In genomic region chr6:38266921-38267354, GRCh38 we compare ENCODE assay signal across 20 cellular contexts.
"Had no signal": no experiment of that assay in that cellular context is flagged by ENCODE, and none has a peak within 500 bp of the region (broad histone marks: within the 10 kb centered on the region; RNA-seq: fewer than 3 reads in every experiment).

No MANE protein-coding gene starts in this region.

- ATAC-seq: activated CD4-positive, CD25-positive, alpha-beta regulatory T cell treated with anti-CD3 and anti-CD28 coated beads, Interleukin-2, amount 50 U/mL, for 24 hours; activated T-cell treated with anti-CD3 and anti-CD28 coated beads, Interleukin-2, amount 50 U/mL, for 4 hours; gastroesophageal sphincter; heart right ventricle; natural killer cell treated with Interleukin-12 subunit alpha and Interleukin-12 subunit beta and Interleukin-15 and Interleukin-18, amount 100 ng/mL, for 72 hours; sciatic nerve; stimulated activated effector memory CD8-positive, alpha-beta T cell treated with anti-CD3 and anti-CD28 coated beads, Interleukin-12 subunit alpha, Interleukin-12 subunit beta, amount 100 ng/mL, for 72 hours had no signal

- H3K4me3 ChIP-seq: gastroesophageal sphincter, heart right ventricle, stomach, testis, upper lobe of left lung had no signal

- H3K27ac ChIP-seq: gastroesophageal sphincter, heart right ventricle, stomach, testis, upper lobe of left lung had no signal

- H3K4me3 Mint-ChIP-seq: activated CD4-positive, alpha-beta T cell treated with anti-CD3 and anti-CD28 coated beads, Interleukin-2, amount 10 ng/mL, durations not matched to agents 7 days and 5 days; activated naive CD4-positive, alpha-beta T cell treated with anti-CD3 and anti-CD28 coated beads for 36 hours; activated T-cell treated with anti-CD3 and anti-CD28 coated beads, Interleukin-2, amount 50 U/mL, for 4 hours; natural killer cell treated with Interleukin-12 subunit alpha and Interleukin-12 subunit beta and Interleukin-15 and Interleukin-18, amount 100 ng/mL, for 72 hours; stimulated activated effector memory CD8-positive, alpha-beta T cell treated with anti-CD3 and anti-CD28 coated beads, Interleukin-12 subunit alpha, Interleukin-12 subunit beta, amount 100 ng/mL, for 72 hours had no signal

- H3K9me3 Mint-ChIP-seq: activated CD4-positive, alpha-beta T cell treated with anti-CD3 and anti-CD28 coated beads, Interleukin-2, amount 10 ng/mL, durations not matched to agents 7 days and 5 days; activated naive CD4-positive, alpha-beta T cell treated with anti-CD3 and anti-CD28 coated beads for 36 hours; activated T-cell treated with anti-CD3 and anti-CD28 coated beads, Interleukin-2, amount 50 U/mL, for 4 hours; natural killer cell treated with Interleukin-12 subunit alpha and Interleukin-12 subunit beta and Interleukin-15 and Interleukin-18, amount 100 ng/mL, for 72 hours; stimulated activated effector memory CD8-positive, alpha-beta T cell treated with anti-CD3 and anti-CD28 coated beads, Interleukin-12 subunit alpha, Interleukin-12 subunit beta, amount 100 ng/mL, for 72 hours had no signal

- H3K4me1 ChIP-seq: testis had no signal

- H3K27me3 Mint-ChIP-seq: activated CD4-positive, alpha-beta T cell treated with anti-CD3 and anti-CD28 coated beads, Interleukin-2, amount 10 ng/mL, durations not matched to agents 7 days and 5 days; natural killer cell treated with Interleukin-12 subunit alpha and Interleukin-12 subunit beta and Interleukin-15 and Interleukin-18, amount 100 ng/mL, for 72 hours had no signal

- H3K27me3 ChIP-seq: gastroesophageal sphincter, heart right ventricle, stomach, testis, upper lobe of left lung had no signal

- H3K27ac Mint-ChIP-seq: activated CD4-positive, alpha-beta T cell treated with anti-CD3 and anti-CD28 coated beads, Interleukin-2, amount 10 ng/mL, durations not matched to agents 7 days and 5 days; activated naive CD4-positive, alpha-beta T cell treated with anti-CD3 and anti-CD28 coated beads for 36 hours; natural killer cell treated with Interleukin-12 subunit alpha and Interleukin-12 subunit beta and Interleukin-15 and Interleukin-18, amount 100 ng/mL, for 72 hours; stimulated activated effector memory CD8-positive, alpha-beta T cell treated with anti-CD3 and anti-CD28 coated beads, Interleukin-12 subunit alpha, Interleukin-12 subunit beta, amount 100 ng/mL, for 72 hours had no signal

- DNase-seq: activated CD4-positive, alpha-beta T cell treated with anti-CD3 and anti-CD28 coated beads, Interleukin-2, amount 10 ng/mL, durations not matched to agents 7 days and 5 days; activated CD8-positive, alpha-beta memory T cell treated with anti-CD3 and anti-CD28 coated beads, Interleukin-2, amount 50 U/mL, for 4 hours; activated naive CD4-positive, alpha-beta T cell treated with anti-CD3 and anti-CD28 coated beads for 36 hours; activated T-cell treated with anti-CD3 and anti-CD28 coated beads, Interleukin-2, amount 50 U/mL, for 4 hours; anterior cingulate cortex; cerebellar nuclear complex; effector CD4-positive, alpha-beta T cell; heart right ventricle; kidney glomerular epithelial cell; stimulated activated CD4-positive, alpha-beta T cell treated with anti-CD3 and anti-CD28 coated beads, Interleukin-4, amount 100 ng/mL, for 24 hours; stomach; T-helper 1 cell; T-helper 9 cell; testis; upper lobe of left lung had no signal

- H3K9me3 ChIP-seq: gastroesophageal sphincter, heart right ventricle, stomach, testis, upper lobe of left lung had no signal

- H3K36me3 Mint-ChIP-seq: natural killer cell treated with Interleukin-12 subunit alpha and Interleukin-12 subunit beta and Interleukin-15 and Interleukin-18, amount 100 ng/mL, for 72 hours; stimulated activated effector memory CD8-positive, alpha-beta T cell treated with anti-CD3 and anti-CD28 coated beads, Interleukin-12 subunit alpha, Interleukin-12 subunit beta, amount 100 ng/mL, for 72 hours had no signal

- H3K36me3 ChIP-seq: gastroesophageal sphincter, heart right ventricle, stomach, upper lobe of left lung had no signal
